Comparison of ENCODE assay signal across 30 cellular contexts in genomic region chr1:224160171-224160682, GRCh38.
"Had no signal": no experiment of that assay in that cellular context is flagged by ENCODE, and none has a peak within 500 bp of the region (broad histone marks: within the 10 kb centered on the region; RNA-seq: fewer than 3 reads in every experiment).

No MANE protein-coding gene starts in this region.

- H3K4me3 Mint-ChIP-seq: activated CD4-positive, alpha-beta memory T cell treated with anti-CD3 and anti-CD28 coated beads, Interleukin-2, amount 10 ng/mL, durations not matched to agents 7 days and 5 days; activated CD4-positive, alpha-beta T cell treated with anti-CD3 and anti-CD28 coated beads, Interleukin-2, amount 10 ng/mL, durations not matched to agents 7 days and 5 days; activated naive CD8-positive, alpha-beta T cell; activated T-cell treated with anti-CD3 and anti-CD28 coated beads, Interleukin-2, amount 50 U/mL, for 24 hours; activated T-helper 17 cell treated with anti-CD3 and anti-CD28 coated beads, Interleukin-2, amount 50 U/mL, for 72 hours; nephron; stimulated activated memory B cell treated with anti-CD40 and anti-IgM and Interleukin-4, amounts not matched to agents 10 μg/mL and 1 μg/mL and 100 μg/mL, for 72 hours; stimulated activated naive CD8-positive, alpha-beta T cell treated with anti-CD3 and anti-CD28 coated beads, Interleukin-15, amount 100 ng/mL, for 72 hours had no signal

- H3K9me3 Mint-ChIP-seq: activated CD4-positive, alpha-beta memory T cell treated with anti-CD3 and anti-CD28 coated beads, Interleukin-2, amount 10 ng/mL, durations not matched to agents 7 days and 5 days; activated CD4-positive, alpha-beta T cell treated with anti-CD3 and anti-CD28 coated beads, Interleukin-2, amount 10 ng/mL, durations not matched to agents 7 days and 5 days; activated T-cell treated with anti-CD3 and anti-CD28 coated beads, Interleukin-2, amount 50 U/mL, for 24 hours; activated T-helper 17 cell treated with anti-CD3 and anti-CD28 coated beads, Interleukin-2, amount 50 U/mL, for 72 hours; nephron; stimulated activated memory B cell treated with anti-CD40 and anti-IgM and Interleukin-4, amounts not matched to agents 10 μg/mL and 1 μg/mL and 100 μg/mL, for 72 hours; stimulated activated naive CD8-positive, alpha-beta T cell treated with anti-CD3 and anti-CD28 coated beads, Interleukin-15, amount 100 ng/mL, for 72 hours had no signal

- H3K27ac ChIP-seq: esophagus squamous epithelium, heart right ventricle, left lung, prostate gland, upper lobe of left lung, vagina, VCaP had no signal

- H3K27ac Mint-ChIP-seq: activated CD4-positive, alpha-beta memory T cell treated with anti-CD3 and anti-CD28 coated beads, Interleukin-2, amount 10 ng/mL, durations not matched to agents 7 days and 5 days; activated CD4-positive, alpha-beta T cell treated with anti-CD3 and anti-CD28 coated beads, Interleukin-2, amount 10 ng/mL, durations not matched to agents 7 days and 5 days; activated naive CD8-positive, alpha-beta T cell; activated T-cell treated with anti-CD3 and anti-CD28 coated beads, Interleukin-2, amount 50 U/mL, for 24 hours; activated T-helper 17 cell treated with anti-CD3 and anti-CD28 coated beads, Interleukin-2, amount 50 U/mL, for 72 hours; nephron; stimulated activated memory B cell treated with anti-CD40 and anti-IgM and Interleukin-4, amounts not matched to agents 10 μg/mL and 1 μg/mL and 100 μg/mL, for 72 hours; stimulated activated naive CD8-positive, alpha-beta T cell treated with anti-CD3 and anti-CD28 coated beads, Interleukin-15, amount 100 ng/mL, for 72 hours had no signal

- ATAC-seq: activated T-helper 17 cell treated with anti-CD3 and anti-CD28 coated beads, Interleukin-2, amount 50 U/mL, for 72 hours; heart right ventricle; left lung; mucosa of descending colon; stimulated activated memory B cell treated with anti-CD40 and anti-IgM and Interleukin-4, amounts not matched to agents 10 μg/mL and 1 μg/mL and 100 μg/mL, for 72 hours; stimulated activated naive CD8-positive, alpha-beta T cell treated with anti-CD3 and anti-CD28 coated beads, Interleukin-15, amount 100 ng/mL, for 72 hours had no signal

- H3K27me3 Mint-ChIP-seq: activated CD4-positive, alpha-beta memory T cell treated with anti-CD3 and anti-CD28 coated beads, Interleukin-2, amount 10 ng/mL, durations not matched to agents 7 days and 5 days; activated CD4-positive, alpha-beta T cell treated with anti-CD3 and anti-CD28 coated beads, Interleukin-2, amount 10 ng/mL, durations not matched to agents 7 days and 5 days; activated naive CD8-positive, alpha-beta T cell; activated T-cell treated with anti-CD3 and anti-CD28 coated beads, Interleukin-2, amount 50 U/mL, for 24 hours; activated T-helper 17 cell treated with anti-CD3 and anti-CD28 coated beads, Interleukin-2, amount 50 U/mL, for 72 hours; stimulated activated memory B cell treated with anti-CD40 and anti-IgM and Interleukin-4, amounts not matched to agents 10 μg/mL and 1 μg/mL and 100 μg/mL, for 72 hours had no signal

- H3K9me3 ChIP-seq: esophagus squamous epithelium, heart right ventricle, left lung, mucosa of descending colon, prostate gland, upper lobe of left lung, vagina had no signal

- DNase-seq: activated CD4-positive, alpha-beta memory T cell treated with anti-CD3 and anti-CD28 coated beads, Interleukin-2, amount 10 ng/mL, durations not matched to agents 7 days and 5 days; activated CD4-positive, alpha-beta T cell treated with anti-CD3 and anti-CD28 coated beads, Interleukin-2, amount 10 ng/mL, durations not matched to agents 7 days and 5 days; activated CD4-positive, CD25-positive, alpha-beta regulatory T cell treated with anti-CD3 and anti-CD28 coated beads, Interleukin-2, amount 50 U/mL, for 72 hours; activated CD8-positive, alpha-beta memory T cell treated with anti-CD3 and anti-CD28 coated beads, Interleukin-2, amount 50 U/mL, for 48 hours; activated T-cell treated with anti-CD3 and anti-CD28 coated beads, Interleukin-2, amount 50 U/mL, for 24 hours; anterior cingulate cortex; dermis blood vessel endothelial cell; effector CD4-positive, alpha-beta T cell; esophagus squamous epithelium; foreskin melanocyte; heart right ventricle; left lung; mesendoderm; mucosa of descending colon; stimulated activated CD4-positive, alpha-beta T cell treated with anti-CD3 and anti-CD28 coated beads, Interleukin-1b, Interleukin-23, amount 100 ng/mL, for 48 hours; stimulated activated CD4-positive, alpha-beta T cell treated with anti-CD3 and anti-CD28 coated beads, Interleukin-4, amount 100 ng/mL, for 4 hours; stimulated activated CD8-positive, alpha-beta memory T cell treated with anti-CD3 and anti-CD28 coated beads, Interleukin-4, amount 100 ng/mL, for 48 hours; stimulated activated naive CD8-positive, alpha-beta T cell treated with anti-CD3 and anti-CD28 coated beads, Interleukin-15, amount 100 ng/mL, for 72 hours; substantia nigra; T-helper 2 cell; upper lobe of left lung had no signal

- H3K27me3 ChIP-seq: esophagus squamous epithelium, heart right ventricle, left lung, upper lobe of left lung, vagina had no signal

- H3K4me1 Mint-ChIP-seq: activated CD4-positive, alpha-beta T cell treated with anti-CD3 and anti-CD28 coated beads, Interleukin-2, amount 10 ng/mL, durations not matched to agents 7 days and 5 days; activated T-helper 17 cell treated with anti-CD3 and anti-CD28 coated beads, Interleukin-2, amount 50 U/mL, for 72 hours; nephron; stimulated activated memory B cell treated with anti-CD40 and anti-IgM and Interleukin-4, amounts not matched to agents 10 μg/mL and 1 μg/mL and 100 μg/mL, for 72 hours; stimulated activated naive CD8-positive, alpha-beta T cell treated with anti-CD3 and anti-CD28 coated beads, Interleukin-15, amount 100 ng/mL, for 72 hours had no signal

- H3K4me3 ChIP-seq: esophagus squamous epithelium, heart right ventricle, left lung, lung, mucosa of descending colon, prostate gland, smooth muscle cell, upper lobe of left lung, vagina had no signal

- H3K36me3 ChIP-seq: prostate gland had no signal
